16 cellular contexts compared by ENCODE assay signal in genomic region chr3:110521019-110521418, GRCh38.
DNase-seq lines count a peak whose midpoint lies in the region; TF ChIP-seq lines count a peak whose summit lies in the region.
"Had no signal": no experiment of that assay in that cellular context is flagged by ENCODE, and none has a peak within 500 bp of the region (broad histone marks: within the 10 kb centered on the region; RNA-seq: fewer than 3 reads in every experiment).

No MANE protein-coding gene starts in this region.

- TF ChIP-seq POLR2A in breast epithelium (IDR thresholded peaks at IDR 0.05) = no peak

- no peak overlapping the region for H3K4me3 ChIP-seq in breast epithelium
- H3K4me3 ChIP-seq in fibroblast of villous mesenchyme (ENCODE audit: low read depth, low read length) = no peak overlapping the region

- H3K4me3 Mint-ChIP-seq in MCF 10A (ENCODE audit: unreplicated experiment) = no peak overlapping the region
- no peak overlapping the region for H3K4me3 Mint-ChIP-seq in activated CD4-positive, alpha-beta memory T cell treated with anti-CD3 and anti-CD28 coated beads, Interleukin-2, amount 10 ng/mL, durations not matched to agents 7 days and 5 days
- H3K4me3 Mint-ChIP-seq: activated naive CD8-positive, alpha-beta T cell treated with anti-CD3 and anti-CD28 coated beads, Interleukin-2, amount 10 ng/mL, durations not matched to agents 7 days and 5 days; T-helper 1 cell treated with Interleukin-12 subunit alpha and Interleukin-12 subunit beta and Interleukin-4 antibody, amounts not matched to agents 30 μg/mL and 1 μg/mL, for 36 hours had no signal

- H3K27me3 ChIP-seq in breast epithelium = no peaks in the 10 kb centered on the region

- H3K27me3 Mint-ChIP-seq in MCF 10A (ENCODE audit: insufficient read depth, unreplicated experiment) = no peaks in the 10 kb centered on the region
- no peaks in the 10 kb centered on the region for H3K27me3 Mint-ChIP-seq in activated CD4-positive, alpha-beta memory T cell treated with anti-CD3 and anti-CD28 coated beads, Interleukin-2, amount 10 ng/mL, durations not matched to agents 7 days and 5 days
- H3K27me3 Mint-ChIP-seq: activated naive CD8-positive, alpha-beta T cell treated with anti-CD3 and anti-CD28 coated beads, Interleukin-2, amount 10 ng/mL, durations not matched to agents 7 days and 5 days had no signal

- POLR2A ChIA-PET in MCF 10A (lab: Yijun Ruan, JAX) = interaction anchor here (0.8 kb wide), 1 partner anchor 15 kb away, joined by 3 read pairs; no protein-coding TSS in a partner anchor
- POLR2A ChIA-PET in activated CD4-positive, alpha-beta memory T cell treated with anti-CD3 and anti-CD28 coated beads, Interleukin-2, amount 10 ng/mL, durations not matched to agents 7 days and 5 days (lab: Charles Lee) = no interaction called here

- H3K4me1 ChIP-seq in breast epithelium = no peaks in the 10 kb centered on the region

- H3K4me1 Mint-ChIP-seq in MCF 10A (ENCODE audit: insufficient read depth, unreplicated experiment) = peaks cover 21% of the 10 kb centered on the region
- no peaks in the 10 kb centered on the region for H3K4me1 Mint-ChIP-seq in activated CD4-positive, alpha-beta memory T cell treated with anti-CD3 and anti-CD28 coated beads, Interleukin-2, amount 10 ng/mL, durations not matched to agents 7 days and 5 days
- H3K4me1 Mint-ChIP-seq: activated naive CD8-positive, alpha-beta T cell treated with anti-CD3 and anti-CD28 coated beads, Interleukin-2, amount 10 ng/mL, durations not matched to agents 7 days and 5 days had no signal

- no peak overlapping the region for H3K27ac ChIP-seq in breast epithelium
- H3K27ac ChIP-seq: 22Rv1 had no signal

- peak overlapping the region; percentile 98 for H3K27ac Mint-ChIP-seq in MCF 10A (ENCODE audit: low read depth, unreplicated experiment)
- no peak overlapping the region for H3K27ac Mint-ChIP-seq in activated CD4-positive, alpha-beta memory T cell treated with anti-CD3 and anti-CD28 coated beads, Interleukin-2, amount 10 ng/mL, durations not matched to agents 7 days and 5 days
- H3K27ac Mint-ChIP-seq: activated naive CD8-positive, alpha-beta T cell treated with anti-CD3 and anti-CD28 coated beads, Interleukin-2, amount 10 ng/mL, durations not matched to agents 7 days and 5 days; T-helper 1 cell treated with Interleukin-12 subunit alpha and Interleukin-12 subunit beta and Interleukin-4 antibody, amounts not matched to agents 30 μg/mL and 1 μg/mL, for 36 hours had no signal

- CTCF ChIA-PET in MCF 10A (lab: Yijun Ruan, JAX) = interaction anchor here (0.9 kb wide), 1 partner anchor 8 kb away, joined by 5 read pairs; no protein-coding TSS in a partner anchor
- CTCF ChIA-PET in activated CD4-positive, alpha-beta memory T cell treated with anti-CD3 and anti-CD28 coated beads, Interleukin-2, amount 10 ng/mL, durations not matched to agents 7 days and 5 days (lab: Charles Lee) = no interaction called here

- no TSS peak for BruUV-seq in MCF 10A (replicated peaks; lab: Mats Ljungman, UMichigan)

- intact Hi-C loops in MCF 10A (cut with micrococcal nuclease) = loop anchor here (10.0 kb wide), 1 partner anchor 106 kb away; no protein-coding TSS in a partner anchor
- intact Hi-C loops in breast epithelium (cut with DNase I; ENCODE audit: low total_unique reads) = no loop called here
- intact Hi-C loops in head of caudate nucleus (cut with DNase I) = no loop called here

- TF ChIP-seq CTCF in MCF 10A (IDR thresholded peaks at IDR 0.05; ENCODE audit: unreplicated experiment) (no peak), breast epithelium (IDR thresholded peaks at IDR 0.05) (no peak), fibroblast of villous mesenchyme (IDR thresholded peaks at IDR 0.05; ENCODE audit: insufficient read depth, low read depth, low read length) (no peak)

- DNase-seq in MCF 10A (ENCODE audit: unreplicated experiment) (peak; percentile 88), breast epithelium (ENCODE audit: low spot score in 2 of 2) (no peak), amniotic epithelial cell (ENCODE audit: low read depth) (peak; percentile 84), fibroblast of villous mesenchyme (ENCODE audit: low read depth) (peak; percentile 87), head of caudate nucleus (no peak)
- no peak for DNase-seq in activated CD4-positive, alpha-beta memory T cell treated with anti-CD3 and anti-CD28 coated beads, Interleukin-2, amount 10 ng/mL, durations not matched to agents 7 days and 5 days
- DNase-seq in activated CD4-positive, alpha-beta T cell treated with anti-CD3 and anti-CD28 coated beads for 4 hours = no peak
- no peak for DNase-seq in activated CD8-positive, alpha-beta memory T cell treated with anti-CD3 and anti-CD28 coated beads, Interleukin-2, amount 50 U/mL, for 48 hours
- DNase-seq: activated naive CD8-positive, alpha-beta T cell treated with anti-CD3 and anti-CD28 coated beads, Interleukin-2, amount 10 ng/mL, durations not matched to agents 7 days and 5 days; GDM1; left cardiac atrium; NCI-H1694 treated with DMSO at 0.1 percent for 48 hours; stimulated activated CD4-positive, alpha-beta T cell treated with anti-CD3 and anti-CD28 coated beads, Interleukin-2, amount 100 ng/mL, for 24 hours; stimulated activated naive CD4-positive, alpha-beta T cell had no signal

- H3K9me3 Mint-ChIP-seq in MCF 10A (ENCODE audit: unreplicated experiment) = peaks cover 10% of the 10 kb centered on the region
- H3K9me3 Mint-ChIP-seq in activated CD4-positive, alpha-beta memory T cell treated with anti-CD3 and anti-CD28 coated beads, Interleukin-2, amount 10 ng/mL, durations not matched to agents 7 days and 5 days = no peaks in the 10 kb centered on the region
- H3K9me3 Mint-ChIP-seq: activated naive CD8-positive, alpha-beta T cell treated with anti-CD3 and anti-CD28 coated beads, Interleukin-2, amount 10 ng/mL, durations not matched to agents 7 days and 5 days; T-helper 1 cell treated with Interleukin-12 subunit alpha and Interleukin-12 subunit beta and Interleukin-4 antibody, amounts not matched to agents 30 μg/mL and 1 μg/mL, for 36 hours had no signal

- H3K36me3 ChIP-seq in breast epithelium = no peaks in the 10 kb centered on the region

- no peaks in the 10 kb centered on the region for H3K9me3 ChIP-seq in breast epithelium

- peaks cover 7% of the 10 kb centered on the region for H3K36me3 Mint-ChIP-seq in MCF 10A (ENCODE audit: insufficient read depth, unreplicated experiment)
- H3K36me3 Mint-ChIP-seq in activated CD4-positive, alpha-beta memory T cell treated with anti-CD3 and anti-CD28 coated beads, Interleukin-2, amount 10 ng/mL, durations not matched to agents 7 days and 5 days (ENCODE audit: low read depth) = no peaks in the 10 kb centered on the region
- H3K36me3 Mint-ChIP-seq: activated naive CD8-positive, alpha-beta T cell treated with anti-CD3 and anti-CD28 coated beads, Interleukin-2, amount 10 ng/mL, durations not matched to agents 7 days and 5 days had no signal

Comparison
In these comparisons a context has a peak if more than half of its experiments do, and no peak if none do; other contexts are left out.
1. DNase-seq: peak in MCF 10A (single experiment), amniotic epithelial cell (single experiment) and fibroblast of villous mesenchyme (single experiment); none in breast epithelium (0 of 2), activated CD4-positive, alpha-beta memory T cell treated with anti-CD3 and anti-CD28 coated beads, Interleukin-2, amount 10 ng/mL, durations not matched to agents 7 days and 5 days (single experiment), activated CD4-positive, alpha-beta T cell treated with anti-CD3 and anti-CD28 coated beads for 4 hours (0 of 2), head of caudate nucleus (0 of 42) and activated CD8-positive, alpha-beta memory T cell treated with anti-CD3 and anti-CD28 coated beads, Interleukin-2, amount 50 U/mL, for 48 hours (single experiment).